ENCODE assay signal across 11 cellular contexts in the genomic region with DNA sequence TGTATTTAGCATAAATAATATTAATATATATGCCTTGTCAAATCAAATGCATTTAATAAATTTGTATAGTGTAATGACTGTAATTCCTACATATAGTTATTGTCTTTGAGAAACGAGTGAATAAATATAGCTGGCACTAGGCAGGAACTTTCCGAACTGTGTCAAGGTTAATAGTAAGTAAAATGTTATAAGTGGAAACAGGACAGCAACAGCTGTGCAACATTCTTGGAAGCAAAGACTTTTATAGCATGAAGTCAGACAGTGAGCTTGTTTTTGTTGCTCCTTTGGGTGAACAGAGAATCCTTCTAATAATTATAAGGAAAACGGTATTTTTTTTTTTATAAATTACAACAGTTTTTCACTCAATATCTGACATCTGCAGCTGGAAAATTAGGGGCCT.
"Had no signal": no experiment of that assay in that cellular context is flagged by ENCODE, and none has a peak within 500 bp of the region (broad histone marks: within the 10 kb centered on the region; RNA-seq: fewer than 3 reads in every experiment).

No MANE protein-coding gene starts in this region.

- H3K27me3 ChIP-seq: transverse colon had no signal

- H3K27ac Mint-ChIP-seq: activated naive CD4-positive, alpha-beta T cell treated with anti-CD3 and anti-CD28 coated beads, Interleukin-2, amount 50 U/mL, for 24 hours; activated T-cell treated with anti-CD3 and anti-CD28 coated beads, Interleukin-2, amount 50 U/mL, for 24 hours; brain; stimulated activated memory B cell treated with anti-CD40 and anti-IgM and Interleukin-4, amounts not matched to agents 10 μg/mL and 1 μg/mL and 100 μg/mL, for 72 hours; T-helper 17 cell had no signal

- ATAC-seq: stimulated activated memory B cell treated with anti-CD40 and anti-IgM and Interleukin-4, amounts not matched to agents 10 μg/mL and 1 μg/mL and 100 μg/mL, for 72 hours; T-helper 17 cell had no signal

- H3K36me3 Mint-ChIP-seq: brain; stimulated activated memory B cell treated with anti-CD40 and anti-IgM and Interleukin-4, amounts not matched to agents 10 μg/mL and 1 μg/mL and 100 μg/mL, for 72 hours had no signal

- H3K4me3 ChIP-seq: esophagus squamous epithelium, smooth muscle cell, transverse colon had no signal

- H3K4me3 Mint-ChIP-seq: activated naive CD4-positive, alpha-beta T cell treated with anti-CD3 and anti-CD28 coated beads, Interleukin-2, amount 50 U/mL, for 24 hours; activated T-cell treated with anti-CD3 and anti-CD28 coated beads, Interleukin-2, amount 50 U/mL, for 24 hours; stimulated activated memory B cell treated with anti-CD40 and anti-IgM and Interleukin-4, amounts not matched to agents 10 μg/mL and 1 μg/mL and 100 μg/mL, for 72 hours; T-helper 17 cell had no signal

- H3K36me3 ChIP-seq: esophagus squamous epithelium, transverse colon had no signal

- H3K27me3 Mint-ChIP-seq: activated naive CD4-positive, alpha-beta T cell treated with anti-CD3 and anti-CD28 coated beads, Interleukin-2, amount 50 U/mL, for 24 hours; activated T-cell treated with anti-CD3 and anti-CD28 coated beads, Interleukin-2, amount 50 U/mL, for 24 hours; stimulated activated memory B cell treated with anti-CD40 and anti-IgM and Interleukin-4, amounts not matched to agents 10 μg/mL and 1 μg/mL and 100 μg/mL, for 72 hours; T-helper 17 cell had no signal

- H3K9me3 Mint-ChIP-seq: activated naive CD4-positive, alpha-beta T cell treated with anti-CD3 and anti-CD28 coated beads, Interleukin-2, amount 50 U/mL, for 24 hours; brain; stimulated activated memory B cell treated with anti-CD40 and anti-IgM and Interleukin-4, amounts not matched to agents 10 μg/mL and 1 μg/mL and 100 μg/mL, for 72 hours had no signal

- H3K9me3 ChIP-seq: esophagus squamous epithelium, transverse colon had no signal

- H3K4me1 Mint-ChIP-seq: brain had no signal

- H3K27ac ChIP-seq: esophagus squamous epithelium, parathyroid adenoma, transverse colon had no signal

- H3K4me1 ChIP-seq: transverse colon had no signal

- DNase-seq: activated effector memory CD4-positive, alpha-beta T cell treated with Interleukin-2 at 50 U/mL for 16 hours; activated T-cell treated with anti-CD3 and anti-CD28 coated beads, Interleukin-2, amount 50 U/mL, for 24 hours; amniotic stem cell; esophagus squamous epithelium; T-helper 17 cell; transverse colon had no signal
